37 cellular contexts compared by ENCODE assay signal in the genomic region with DNA sequence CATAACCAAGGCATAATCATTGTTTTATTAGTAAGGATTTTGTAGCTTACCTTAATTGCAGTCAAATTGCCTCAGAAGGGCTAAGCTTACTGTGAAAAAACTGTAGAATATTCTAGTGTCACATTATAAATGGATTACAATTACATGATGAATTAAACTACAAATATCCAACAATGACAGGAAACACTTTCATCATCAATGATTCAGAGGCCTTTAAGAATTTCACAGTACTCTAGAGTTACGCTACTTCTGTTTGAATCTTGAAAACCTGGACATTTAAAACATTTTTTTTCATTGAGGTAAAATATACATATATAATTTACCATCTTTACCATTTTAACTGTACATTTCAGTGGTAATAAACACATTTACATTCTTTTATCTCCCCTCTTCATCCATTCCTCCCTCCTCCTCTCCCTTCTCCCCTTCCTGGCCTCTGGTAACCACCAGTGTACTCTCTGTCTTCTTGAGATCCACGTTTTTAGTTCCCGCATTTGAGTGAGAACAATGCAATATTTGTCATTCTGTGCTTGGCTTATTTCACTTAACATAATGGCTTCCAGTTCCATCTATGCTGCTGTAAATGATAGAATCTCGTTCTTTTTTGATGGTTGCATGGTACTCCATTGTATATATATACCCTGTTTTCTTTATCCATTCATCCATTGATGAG. TPM values are rescaled to one million over a fixed set of nuclear protein-coding genes. Genes with fewer than 3 reads are reported as not detected.
"Had no signal": no experiment of that assay in that cellular context is flagged by ENCODE, and none has a peak within 500 bp of the region (broad histone marks: within the 10 kb centered on the region; RNA-seq: fewer than 3 reads in every experiment).

No MANE protein-coding gene starts in this region.

- H3K4me3 ChIP-seq: cardiac muscle cell, colonic mucosa, dorsolateral prefrontal cortex, psoas muscle, right atrium auricular region, smooth muscle cell, stomach, thyroid gland, upper lobe of left lung, vagina had no signal

- H3K4me3 Mint-ChIP-seq: activated naive CD4-positive, alpha-beta T cell treated with anti-CD3 and anti-CD28 coated beads, Interleukin-2, amount 10 ng/mL, durations not matched to agents 7 days and 5 days; activated T-helper 1 cell treated with anti-CD3 and anti-CD28 coated beads, Interleukin-12 subunit alpha, Interleukin-12 subunit beta, Interleukin-2, Interleukin-4 antibody, amounts not matched to agents 30 ng/mL and 10 ng/mL and 1 ng/mL, durations not matched to agents 14 hours and 24 hours and 36 hours; naive thymus-derived CD8-positive, alpha-beta T cell; neural crest cell; stimulated activated memory B cell treated with anti-CD40 and anti-IgM and Interleukin-4, amounts not matched to agents 10 μg/mL and 1 μg/mL and 100 μg/mL, for 72 hours had no signal

- H3K9me3 ChIP-seq: colonic mucosa, psoas muscle, right atrium auricular region, stomach, thyroid gland, upper lobe of left lung, vagina had no signal

- DNase-seq: activated CD4-positive, alpha-beta T cell treated with anti-CD3 and anti-CD28 coated beads for 4 hours; activated CD4-positive, alpha-beta T cell treated with anti-CD3 and anti-CD28 coated beads, Interleukin-2, amount 50 U/mL, for 48 hours; activated CD8-positive, alpha-beta memory T cell treated with anti-CD3 and anti-CD28 coated beads, Interleukin-2, amount 50 U/mL, for 4 hours; activated effector memory CD4-positive, alpha-beta T cell treated with anti-CD3 and anti-CD28 coated beads, Interleukin-2, amount 50 U/mL, for 16 hours; activated naive CD4-positive, alpha-beta T cell treated with anti-CD3 and anti-CD28 coated beads, Interleukin-2, amount 10 ng/mL, durations not matched to agents 7 days and 5 days; activated T-cell treated with anti-CD3 and anti-CD28 coated beads, Interleukin-2, amount 50 U/mL, for 1 hour; amygdala; cerebellar nuclear complex; colonic mucosa; dorsolateral prefrontal cortex; effector memory CD4-positive, alpha-beta T cell; foreskin melanocyte; left cardiac atrium; left ventricle myocardium superior; naive thymus-derived CD8-positive, alpha-beta T cell; occipital lobe; psoas muscle; stimulated activated CD4-positive, alpha-beta T cell treated with anti-CD3 and anti-CD28 coated beads, Interleukin-1b, Interleukin-23, amount 100 ng/mL, for 48 hours; stimulated activated CD4-positive, alpha-beta T cell treated with anti-CD3 and anti-CD28 coated beads, Interleukin-4, amount 100 ng/mL, for 4 hours; stimulated activated CD8-positive, alpha-beta memory T cell treated with anti-CD3 and anti-CD28 coated beads, Interleukin-4, amount 100 ng/mL, for 48 hours; stomach; thyroid gland; upper lobe of left lung had no signal

- H3K4me1 Mint-ChIP-seq: activated naive CD4-positive, alpha-beta T cell treated with anti-CD3 and anti-CD28 coated beads, Interleukin-2, amount 10 ng/mL, durations not matched to agents 7 days and 5 days; naive thymus-derived CD8-positive, alpha-beta T cell; stimulated activated memory B cell treated with anti-CD40 and anti-IgM and Interleukin-4, amounts not matched to agents 10 μg/mL and 1 μg/mL and 100 μg/mL, for 72 hours had no signal

- H3K27me3 ChIP-seq: cardiac muscle cell, colonic mucosa, right atrium auricular region, stomach, thyroid gland, upper lobe of left lung, vagina had no signal

- H3K4me1 ChIP-seq: colonic mucosa, parathyroid adenoma, psoas muscle, right atrium auricular region, stomach, thyroid gland, upper lobe of left lung, vagina had no signal

- H3K9me3 Mint-ChIP-seq: activated naive CD4-positive, alpha-beta T cell treated with anti-CD3 and anti-CD28 coated beads, Interleukin-2, amount 10 ng/mL, durations not matched to agents 7 days and 5 days; activated T-helper 1 cell treated with anti-CD3 and anti-CD28 coated beads, Interleukin-12 subunit alpha, Interleukin-12 subunit beta, Interleukin-2, Interleukin-4 antibody, amounts not matched to agents 30 ng/mL and 10 ng/mL and 1 ng/mL, durations not matched to agents 14 hours and 24 hours and 36 hours; naive thymus-derived CD8-positive, alpha-beta T cell; neural crest cell; stimulated activated memory B cell treated with anti-CD40 and anti-IgM and Interleukin-4, amounts not matched to agents 10 μg/mL and 1 μg/mL and 100 μg/mL, for 72 hours had no signal

- H3K36me3 Mint-ChIP-seq: activated naive CD4-positive, alpha-beta T cell treated with anti-CD3 and anti-CD28 coated beads, Interleukin-2, amount 10 ng/mL, durations not matched to agents 7 days and 5 days; naive thymus-derived CD8-positive, alpha-beta T cell; stimulated activated memory B cell treated with anti-CD40 and anti-IgM and Interleukin-4, amounts not matched to agents 10 μg/mL and 1 μg/mL and 100 μg/mL, for 72 hours had no signal

- ATAC-seq: esophagus mucosa; left cardiac atrium; left ventricle myocardium superior; naive thymus-derived CD8-positive, alpha-beta T cell; psoas muscle; stimulated activated memory B cell treated with anti-CD40 and anti-IgM and Interleukin-4, amounts not matched to agents 10 μg/mL and 1 μg/mL and 100 μg/mL, for 72 hours had no signal

- H3K27ac Mint-ChIP-seq: activated naive CD4-positive, alpha-beta T cell treated with anti-CD3 and anti-CD28 coated beads, Interleukin-2, amount 10 ng/mL, durations not matched to agents 7 days and 5 days; activated T-helper 1 cell treated with anti-CD3 and anti-CD28 coated beads, Interleukin-12 subunit alpha, Interleukin-12 subunit beta, Interleukin-2, Interleukin-4 antibody, amounts not matched to agents 30 ng/mL and 10 ng/mL and 1 ng/mL, durations not matched to agents 14 hours and 24 hours and 36 hours; naive thymus-derived CD8-positive, alpha-beta T cell; stimulated activated memory B cell treated with anti-CD40 and anti-IgM and Interleukin-4, amounts not matched to agents 10 μg/mL and 1 μg/mL and 100 μg/mL, for 72 hours had no signal

- FAIRE-seq: keratinocyte, TTC549 had no signal

- H3K27ac ChIP-seq: cardiac muscle cell, colonic mucosa, dorsolateral prefrontal cortex, parathyroid adenoma, psoas muscle, right atrium auricular region, stomach, thyroid gland, upper lobe of left lung, vagina, VCaP had no signal

- H3K36me3 ChIP-seq: cardiac muscle cell, colonic mucosa, right atrium auricular region, stomach, thyroid gland, upper lobe of left lung, vagina had no signal

RNA-seq across cellular contexts. Expression of gene GJD2, which starts 54.7 kb away (rescaled TPM):
- total RNA-seq: activated CD8-positive, alpha-beta memory T cell treated with anti-CD3 and anti-CD28 coated beads for 36 hours; activated T-helper 1 cell treated with anti-CD3 and anti-CD28 coated beads, Interleukin-12 subunit alpha, Interleukin-12 subunit beta, Interleukin-2, Interleukin-4 antibody, amounts not matched to agents 30 ng/mL and 10 ng/mL and 1 ng/mL, durations not matched to agents 14 hours and 24 hours and 36 hours; colonic mucosa; esophagus mucosa; left ventricle myocardium superior; naive thymus-derived CD8-positive, alpha-beta T cell; psoas muscle; smooth muscle cell; T-helper 1 cell treated with Interleukin-12 subunit alpha and Interleukin-12 subunit beta and Interleukin-4 antibody, amounts not matched to agents 30 ng/mL and 1 ng/mL, for 36 hours; thyroid gland; upper lobe of left lung; vagina had no signal
